ENCODE assay signal across 15 cellular contexts in the genomic region with DNA sequence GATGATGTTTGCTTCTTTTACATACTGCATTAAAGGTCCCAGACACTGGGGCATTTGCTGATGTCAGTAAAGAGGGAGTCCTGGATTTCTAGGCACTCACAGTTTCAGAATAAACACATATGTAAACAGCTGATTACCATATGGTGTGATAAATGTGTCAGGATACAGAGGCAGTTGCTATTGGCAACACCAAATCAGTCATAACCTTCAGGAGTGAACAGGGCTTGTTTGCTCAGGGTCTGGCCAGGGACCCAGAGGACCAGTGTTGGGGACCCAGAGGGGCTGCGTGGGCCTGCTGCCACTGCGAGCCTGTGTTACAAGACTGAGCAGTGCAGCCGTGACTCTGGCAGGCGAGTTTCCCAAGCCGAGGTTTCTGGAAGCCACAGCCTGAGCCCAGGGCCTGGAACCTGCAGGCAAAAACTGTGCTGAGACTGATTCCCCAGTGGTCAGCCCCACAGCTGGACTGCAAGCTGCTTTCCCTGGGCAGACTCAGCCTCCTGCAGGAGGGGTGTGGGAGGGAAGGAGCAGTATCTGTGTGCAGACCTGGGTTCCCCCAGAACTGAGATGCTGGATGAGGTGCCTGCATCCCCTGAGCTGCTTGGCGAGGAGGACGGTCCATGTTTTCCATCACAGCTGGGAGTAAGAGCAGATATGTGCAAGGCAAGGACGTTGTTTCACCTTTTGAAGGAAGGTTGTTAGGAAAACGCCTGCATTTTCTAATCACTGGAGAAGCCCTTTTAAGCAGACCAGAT. TPM values are rescaled to one million over a fixed set of nuclear protein-coding genes. Genes with fewer than 3 reads are reported as not detected.
DNase-seq lines count a peak whose midpoint lies in the region; ATAC-seq and TF ChIP-seq lines count a peak whose summit lies in the region.
"Had no signal": no experiment of that assay in that cellular context is flagged by ENCODE, and none has a peak within 500 bp of the region (broad histone marks: within the 10 kb centered on the region; RNA-seq: fewer than 3 reads in every experiment).

No MANE protein-coding gene starts in this region.

- peaks cover 32% of the 10 kb centered on the region for H3K36me3 Mint-ChIP-seq in Calu3 (ENCODE audit: insufficient read depth, unreplicated experiment)
- H3K36me3 Mint-ChIP-seq: immature natural killer cell had no signal

- no peak overlapping the region for H3K4me3 Mint-ChIP-seq in Calu3 (ENCODE audit: low read depth, unreplicated experiment)
- H3K4me3 Mint-ChIP-seq: immature natural killer cell had no signal

- no peak overlapping the region for H3K4me3 ChIP-seq in dorsolateral prefrontal cortex
- H3K4me3 ChIP-seq in mucosa of stomach (ENCODE audit: low read length): no peak overlapping the region
- no peak overlapping the region for H3K4me3 ChIP-seq in H7 (ENCODE audit: insufficient read depth, low read depth, low read length)
- H3K4me3 ChIP-seq: A549, SJCRH30, thyroid gland had no signal

- peaks cover 87% of the 10 kb centered on the region for H3K4me1 Mint-ChIP-seq in Calu3 (ENCODE audit: low read depth, unreplicated experiment)
- H3K4me1 Mint-ChIP-seq: immature natural killer cell had no signal

- BruUV-seq in Calu3 (replicated peaks; lab: Mats Ljungman, UMichigan): no TSS peak

- no peaks in the 10 kb centered on the region for H3K9me3 Mint-ChIP-seq in Calu3 (ENCODE audit: low read depth, unreplicated experiment)
- H3K9me3 Mint-ChIP-seq: immature natural killer cell had no signal

- H3K9me3 ChIP-seq in mucosa of stomach (ENCODE audit: control insufficient read depth, low read length): no peaks in the 10 kb centered on the region
- H3K9me3 ChIP-seq: A549, SJCRH30, thyroid gland had no signal

- TF ChIP-seq CTCF in dorsolateral prefrontal cortex (IDR thresholded peaks at IDR 0.05 in 54 of 56, conservative IDR thresholded peaks at IDR 0.05 in 2 of 56; ENCODE audit: low read depth in 1 of 56, partially characterized antibody in 56 of 56) (no peak), Calu3 (IDR thresholded peaks at IDR 0.05; ENCODE audit: unreplicated experiment) (no peak)

- H3K36me3 ChIP-seq in mucosa of stomach (ENCODE audit: control insufficient read depth, insufficient read depth, low read length): no peaks in the 10 kb centered on the region
- H3K36me3 ChIP-seq in H7 (replicated peaks; ENCODE audit: control insufficient read depth, insufficient read depth, low read length): no peaks in the 10 kb centered on the region; the same call in 1 of the 2 replicates
- H3K36me3 ChIP-seq: SJCRH30, thyroid gland had no signal

- H3K9ac ChIP-seq in mucosa of stomach (ENCODE audit: low read length): peak overlapping the region; percentile 22

- H3K27me3 Mint-ChIP-seq in Calu3 (ENCODE audit: unreplicated experiment): no peaks in the 10 kb centered on the region

- no peaks in the 10 kb centered on the region for H3K27me3 ChIP-seq in dorsolateral prefrontal cortex
- H3K27me3 ChIP-seq in mucosa of stomach (ENCODE audit: control insufficient read depth, insufficient read depth, low read length): no peaks in the 10 kb centered on the region
- H3K27me3 ChIP-seq in H7 (ENCODE audit: control insufficient read depth, insufficient read depth, low read length): no peaks in the 10 kb centered on the region
- H3K27me3 ChIP-seq: SJCRH30, thyroid gland had no signal

- peak; percentile 84 for DNase-seq in Right ventricle myocardium inferior (ENCODE audit: missing footprints)
- no peak for DNase-seq in cardiac septum (ENCODE audit: low spot score)
- DNase-seq in dorsolateral prefrontal cortex: peak in 3 of 10 donors; percentile 45 to 50 (median 49)
- no peak for DNase-seq in NOMO-1 treated with dmso at 0.1 percent for 144 hours (lab: John Stamatoyannopoulos, UW; ENCODE audit: unreplicated experiment)
- DNase-seq in H7: no peak
- DNase-seq in Calu3: no peak
- DNase-seq: activated gamma-delta T cell, GOT3, immature natural killer cell, KG1, SJCRH30 had no signal

- CTCF ChIA-PET in Calu3 (lab: Charles Lee): interaction anchor here (0.6 to 1.2 kb wide), 3 partner anchors 16 to 50 kb away, joined by 3 read pairs; no protein-coding TSS in a partner anchor

- no peak overlapping the region for H3K27ac Mint-ChIP-seq in Calu3 (ENCODE audit: unreplicated experiment)
- H3K27ac Mint-ChIP-seq: immature natural killer cell had no signal

- intact Hi-C loops in Right ventricle myocardium inferior (cut with DNase I) (no loop called here), cardiac septum (cut with DNase I) (no loop called here), dorsolateral prefrontal cortex (cut with DNase I) (no loop called here), Calu3 (cut with micrococcal nuclease; ENCODE audit: unreplicated experiment) (loop anchor here (2.0 to 5.0 kb wide), 2 partner anchors 88 to 103 kb away; no protein-coding TSS in a partner anchor)

- H3K27ac ChIP-seq in dorsolateral prefrontal cortex: peak overlapping the region in 56 of 59 donors; percentile 2 to 89 (median 65)
- H3K27ac ChIP-seq: SJCRH30 had no signal

- peak; percentile 84 for ATAC-seq in Right ventricle myocardium inferior
- ATAC-seq in GM21528 (IDR thresholded peaks at IDR 0.05; ENCODE audit: low FRiP score, unreplicated experiment): no peak

- H3K4me1 ChIP-seq in mucosa of stomach (ENCODE audit: control insufficient read depth, insufficient read depth, low read length): peaks cover 68% of the 10 kb centered on the region

RNA-seq across cellular contexts. Expression of a gene that starts 23.6 kb away (rescaled TPM):
- 12.9 TPM for total RNA-seq in Right ventricle myocardium inferior
- 11.8 TPM for total RNA-seq in cardiac septum
- total RNA-seq in dorsolateral prefrontal cortex: 10 to 100 TPM; 30.8 to 63.8 (median 48.4) TPM
- 5.2 TPM in 2 replicates for total RNA-seq in H7 (2014; rRNA removed; shearing (Covaris generic))
- 75.1 and 78.6 TPM in 2 replicates for total RNA-seq in Calu3 (2022)
